In genomic region chr1:32448186-32448772, GRCh38 we compare ENCODE assay signal across 8 cellular contexts. TPM values are rescaled to one million over a fixed set of nuclear protein-coding genes. Genes with fewer than 3 reads are reported as not detected.
DNase-seq lines count a peak whose midpoint lies in the region; ATAC-seq, FAIRE-seq and TF ChIP-seq lines count a peak whose summit lies in the region.
"Not testable (repeated sequence)": the region's sequence is repeated elsewhere in the genome, so short reads cannot be mapped to it uniquely, and the experiment has no call there.

No MANE protein-coding gene starts in this region.

- H3K4me3 ChIP-seq in NT2/D1 (ENCODE audit: insufficient read length, low read depth) = peak overlapping the region; percentile 16
- H3K4me3 ChIP-seq in iPS-20b (ENCODE audit: low read length) = peak overlapping the region; percentile 31; the same call in 1 of the 2 replicates
- not testable (repeated sequence) for H3K4me3 ChIP-seq in upper lobe of right lung

- H3K36me3 ChIP-seq in NT2/D1 (ENCODE audit: insufficient read depth, insufficient read length, low read length); iPS-20b (ENCODE audit: insufficient read depth, low read depth, low read length); upper lobe of right lung: not testable (repeated sequence)

- peak; percentile 87 for TF ChIP-seq CTCF in LNCAP (IDR thresholded peaks at IDR 0.05)
- peak; percentile 91 for TF ChIP-seq CTCF in upper lobe of right lung (IDR thresholded peaks at IDR 0.05)

- not testable (repeated sequence) for H3K27ac ChIP-seq in iPS-20b (ENCODE audit: low read length); upper lobe of right lung

- intact Hi-C loops in upper lobe of right lung (cut with DNase I) = not testable (repeated sequence)

- ATAC-seq in upper lobe of right lung = peak; percentile 60

- peak; percentile 24 for FAIRE-seq in colon (lab: Jason Lieb, UNC)

- H3K27me3 ChIP-seq in NT2/D1 (ENCODE audit: insufficient read depth, insufficient read length); iPS-20b (ENCODE audit: insufficient read depth, low read length); upper lobe of right lung: not testable (repeated sequence)

- not testable (repeated sequence) for H3K4me1 ChIP-seq in NT2/D1 (ENCODE audit: insufficient read depth, insufficient read length); upper lobe of right lung
- H3K4me1 ChIP-seq in iPS-20b (ENCODE audit: insufficient read depth, low read length) = peaks cover 29% of the 10 kb centered on the region

- peak overlapping the region; percentile 57 for H3K9ac ChIP-seq in NT2/D1 (ENCODE audit: insufficient read length, low read depth)
- peak overlapping the region; percentile 83; the same call in 1 of the 2 replicates for H3K9ac ChIP-seq in iPS-20b (ENCODE audit: low read depth, low read length)

- peak; percentile 85 for DNase-seq in ELR (ENCODE audit: low read depth)
- peak; percentile 78 for DNase-seq in NT2/D1 (ENCODE audit: low read depth, low spot score)
- peak; percentile 22 for DNase-seq in activated CD4-positive, alpha-beta T cell treated with anti-CD3 and anti-CD28 coated beads, Interleukin-2, amount 50 U/mL, for 1 hour
- peak; percentile 32 for DNase-seq in pulmonary artery endothelial cell (ENCODE audit: low read depth, low spot score)
- DNase-seq in upper lobe of right lung = peak; percentile 80

- H3K9me3 ChIP-seq in NT2/D1 (ENCODE audit: insufficient read depth, low read length) (peaks cover 32% of the 10 kb centered on the region), iPS-20b (ENCODE audit: insufficient read depth, low read depth, low read length) (peaks cover 11% of the 10 kb centered on the region; the same call in 1 of the 2 replicates)
- not testable (repeated sequence) for H3K9me3 ChIP-seq in upper lobe of right lung

RNA-seq across cellular contexts. Expression of gene ZBTB8B, which starts 16.6 kb away (rescaled TPM):
- total RNA-seq in pulmonary artery endothelial cell (under 0.01 and 0.07 TPM in 2 replicates), upper lobe of right lung (not detected)

RNA-seq across cellular contexts. Expression of gene BSDC1, which starts 54.0 kb away (rescaled TPM):
- 41.3 and 82.1 TPM in 2 replicates for total RNA-seq in pulmonary artery endothelial cell
- 67.6 TPM for total RNA-seq in upper lobe of right lung

Comparison
In these comparisons a context has a peak if more than half of its experiments do, and no peak if none do; other contexts are left out.
1. DNase-seq: peak in every context shown above with its lines; median percentile 85 in ELR; 80 in upper lobe of right lung; 78 in NT2/D1; 32 in pulmonary artery endothelial cell; 22 in activated CD4-positive, alpha-beta T cell treated with anti-CD3 and anti-CD28 coated beads, Interleukin-2, amount 50 U/mL, for 1 hour.